Comparison of ENCODE assay signal across 8 cellular contexts in genomic region chr12:12645968-12646367, GRCh38. TPM values are rescaled to one million over a fixed set of nuclear protein-coding genes. Genes with fewer than 3 reads are reported as not detected.
A peak's percentile ranks its signal among the peaks of the same experiment; 100 is the strongest.
DNase-seq lines count a peak whose midpoint lies in the region; ATAC-seq and TF ChIP-seq lines count a peak whose summit lies in the region.
"Not testable (repeated sequence)": the region's sequence is repeated elsewhere in the genome, so short reads cannot be mapped to it uniquely, and the experiment has no call there.

No MANE protein-coding gene starts in this region.

- peak; percentile 75 for DNase-seq in GM06990 (ENCODE audit: extremely low read depth, insufficient read length)
- peak; percentile 21 for DNase-seq in HFF-Myc (ENCODE audit: extremely low read depth, low read depth)
- DNase-seq in RWPE1 (ENCODE audit: low spot score), result peak; percentile 50
- DNase-seq in fibroblast of peridontal ligament (ENCODE audit: extremely low read depth), result peak; percentile 88
- DNase-seq in stimulated activated naive CD8-positive, alpha-beta T cell treated with anti-CD3 and anti-CD28 coated beads, Interleukin-15, Interleukin-2, amounts not matched to agents 100 U/mL and 50 U/mL, for 24 hours, result not testable (repeated sequence)

- POLR2A ChIA-PET in RWPE1 (lab: Yijun Ruan, JAX; ENCODE audit: low non-redundant PET), result not testable (repeated sequence)

- H3K4me3 Mint-ChIP-seq in activated T-helper 17 cell treated with anti-CD3 and anti-CD28 coated beads, Interleukin-2, amount 50 U/mL, for 72 hours, result peak overlapping the region; percentile 71

- not testable (repeated sequence) for H3K36me3 ChIP-seq in GM06990 (ENCODE audit: control insufficient read depth, insufficient read depth, low read length)

- H3K27me3 ChIP-seq in GM06990 (replicated peaks; ENCODE audit: control insufficient read depth, insufficient read depth, low read length), result not testable (repeated sequence)

- TF ChIP-seq CTCF in GM06990 (IDR thresholded peaks at IDR 0.05; ENCODE audit: insufficient read depth, low read length, poor library complexity, severe bottlenecking); HFF-Myc (IDR thresholded peaks at IDR 0.05; ENCODE audit: low read depth, low read length, missing control alignments); RWPE1 (conservative IDR thresholded peaks at IDR 0.05; ENCODE audit: low read depth): not testable (repeated sequence)

- peak overlapping the region; percentile 90 for H3K27ac Mint-ChIP-seq in activated T-helper 17 cell treated with anti-CD3 and anti-CD28 coated beads, Interleukin-2, amount 50 U/mL, for 72 hours

- peaks cover 53% of the 10 kb centered on the region for H3K36me3 Mint-ChIP-seq in activated T-helper 17 cell treated with anti-CD3 and anti-CD28 coated beads, Interleukin-2, amount 50 U/mL, for 72 hours (ENCODE audit: low read depth)

- not testable (repeated sequence) for H3K27me3 Mint-ChIP-seq in activated T-helper 17 cell treated with anti-CD3 and anti-CD28 coated beads, Interleukin-2, amount 50 U/mL, for 72 hours

- not testable (repeated sequence) for H3K27ac ChIP-seq in RWPE1

- ATAC-seq in GM19035 (IDR thresholded peaks at IDR 0.05; ENCODE audit: unreplicated experiment) (peak; percentile 73), HG03196 (IDR thresholded peaks at IDR 0.05; ENCODE audit: unreplicated experiment) (peak; percentile 66)
- ATAC-seq in activated T-helper 17 cell treated with anti-CD3 and anti-CD28 coated beads, Interleukin-2, amount 50 U/mL, for 72 hours (replicated peaks), result peak; percentile 95
- peak; percentile 87 for ATAC-seq in stimulated activated naive CD8-positive, alpha-beta T cell treated with anti-CD3 and anti-CD28 coated beads, Interleukin-15, Interleukin-2, amounts not matched to agents 100 U/mL and 50 U/mL, for 24 hours

- H3K4me1 Mint-ChIP-seq in activated T-helper 17 cell treated with anti-CD3 and anti-CD28 coated beads, Interleukin-2, amount 50 U/mL, for 72 hours, result peaks cover 19% of the 10 kb centered on the region

- CTCF ChIA-PET in RWPE1 (lab: Yijun Ruan, JAX), result interaction anchor here (0.6 to 1.0 kb wide), 3 partner anchors 11 to 476 kb away, joined by 3 to 7 read pairs (median 3); no protein-coding TSS in a partner anchor

- peaks cover 26% of the 10 kb centered on the region for H3K9me3 Mint-ChIP-seq in activated T-helper 17 cell treated with anti-CD3 and anti-CD28 coated beads, Interleukin-2, amount 50 U/mL, for 72 hours

- H3K4me3 ChIP-seq in GM06990 (replicated peaks; ENCODE audit: low read depth, low read length), result 0 out of 2 replicates have a peak overlapping the region, but pooled peaks have one; percentile 23
- not testable (repeated sequence) for H3K4me3 ChIP-seq in HFF-Myc (replicated peaks; ENCODE audit: low read depth, low read length)

RNA-seq across cellular contexts. Expression of gene CREBL2, which starts 34.3 kb away (rescaled TPM):
- total RNA-seq in activated T-helper 17 cell treated with anti-CD3 and anti-CD28 coated beads, Interleukin-2, amount 50 U/mL, for 72 hours, result 10 to 100 TPM; 19.5 to 25.2 TPM

RNA-seq across cellular contexts. Expression of gene GPR19, which starts 50.0 kb away (rescaled TPM):
- 10 to 100 TPM; 25.2 to 32.7 TPM for total RNA-seq in activated T-helper 17 cell treated with anti-CD3 and anti-CD28 coated beads, Interleukin-2, amount 50 U/mL, for 72 hours
